Comparison of ENCODE assay signal across 8 cellular contexts in genomic region chr17:28902819-28903545, GRCh38. TPM values are rescaled to one million over a fixed set of nuclear protein-coding genes. Genes with fewer than 3 reads are reported as not detected.
A peak's percentile ranks its signal among the peaks of the same experiment; 100 is the strongest.
DNase-seq lines count a peak whose midpoint lies in the region; ATAC-seq, FAIRE-seq and TF ChIP-seq lines count a peak whose summit lies in the region.

TSS of gene DHRS13 (minus strand) at chr17:28903079. CDS start at chr17:28902944, 135 bp downstream.

- peak within 1 kb of the TSS; percentile 43 for H2AFZ ChIP-seq in HepG2 (ENCODE audit: low read length)

- no peaks in the 10 kb centered on the region for H3K9me3 ChIP-seq in HepG2 (ENCODE audit: low read length)

- in situ Hi-C loops in HepG2 (cut with HindIII; ENCODE audit: extremely low pct_ligation_motif_present, low pct_unique_long_range_greater_than_20kb): no loop called here

- peak within 1 kb of the TSS; percentile 22 for H3K27ac Mint-ChIP-seq in dendritic cell treated with granulocyte-macrophage colony-stimulating factor and Interleukin-4, amounts not matched to agents 40 ng/mL and 50 ng/mL, for 4 days

- TF ChIP-seq POLR2A in HepG2 (IDR thresholded peaks at IDR 0.05; ENCODE audit: insufficient read depth in 1 of 2, low read depth in 2 of 2, low read length in 2 of 2): peak; percentile 43 to 54; a peak in 3 of 4 replicates

- peaks cover 36% of the 10 kb centered on the region for H3K36me3 Mint-ChIP-seq in dendritic cell treated with granulocyte-macrophage colony-stimulating factor and Interleukin-4, amounts not matched to agents 40 ng/mL and 50 ng/mL, for 4 days (ENCODE audit: low read depth)

- intact Hi-C loops in dendritic cell treated with granulocyte-macrophage colony-stimulating factor and Interleukin-4, amounts not matched to agents 40 ng/mL and 50 ng/mL, for 4 days (cut with micrococcal nuclease): loop anchor here (2.0 kb wide), 1 partner anchor 48 kb away; the partner anchor contains the start of gene ERAL1
- intact Hi-C loops in HepG2 (cut with micrococcal nuclease; ENCODE audit: unreplicated experiment): loop anchor here (2.0 kb wide), 1 partner anchor 14 kb away; no protein-coding TSS in a partner anchor

- peak; percentile 95 for TF ChIP-seq CTCF in HepG2 (CRISPR knock-in tag; IDR thresholded peaks at IDR 0.05)

- peak; percentile 93 for TF ChIP-seq RAD21 in HepG2 (CRISPR knock-in tag; IDR thresholded peaks at IDR 0.05)

- no peaks in the 10 kb centered on the region for H4K20me1 ChIP-seq in HepG2 (ENCODE audit: insufficient read depth, low read length)

- CTCF ChIA-PET in HepG2 (lab: Yijun Ruan, JAX; ENCODE audit: low intra/inter-chr PET ratio, low total read pairs): interaction anchor here (0.6 to 3.6 kb wide), 10 partner anchors 9 to 176 kb away, joined by 3 to 36 read pairs (median 4); partner anchors contain the start of gene ERAL1

- H3K4me3 Mint-ChIP-seq in dendritic cell treated with granulocyte-macrophage colony-stimulating factor and Interleukin-4, amounts not matched to agents 40 ng/mL and 50 ng/mL, for 4 days: peak within 1 kb of the TSS; percentile 74

- peaks cover 61% of the 10 kb centered on the region for H3K4me1 Mint-ChIP-seq in dendritic cell treated with granulocyte-macrophage colony-stimulating factor and Interleukin-4, amounts not matched to agents 40 ng/mL and 50 ng/mL, for 4 days (ENCODE audit: low read depth)

- peak within 1 kb of the TSS; percentile 81 for H3K9ac ChIP-seq in HepG2 (ENCODE audit: insufficient read depth, low read depth, low read length)

- POLR2A ChIA-PET in HepG2 (lab: Yijun Ruan, JAX): interaction anchor here (0.9 to 2.3 kb wide), 6 partner anchors 24 to 184 kb away, joined by 3 to 7 read pairs (median 4); partner anchors contain the start of genes PHF12 and RPL23A

- no peaks in the 10 kb centered on the region; a peak in 1 of 5 replicates for H3K27me3 ChIP-seq in HepG2 (ENCODE audit: control insufficient read depth in 1 of 2, insufficient read depth in 2 of 2, low read length in 2 of 2)

- peak within 1 kb of the TSS; percentile 73 for H3K27ac ChIP-seq in HepG2 (ENCODE audit: extremely low read length, insufficient read depth, low read length)

- H3K9me3 Mint-ChIP-seq in dendritic cell treated with granulocyte-macrophage colony-stimulating factor and Interleukin-4, amounts not matched to agents 40 ng/mL and 50 ng/mL, for 4 days: no peaks in the 10 kb centered on the region

- no TSS peak for BruUV-seq in HepG2 (replicated peaks; lab: Mats Ljungman, UMichigan)

- ATAC-seq in GM19372 (IDR thresholded peaks at IDR 0.05; ENCODE audit: low read depth, unreplicated experiment): peak; percentile 77
- ATAC-seq in HG03521 (IDR thresholded peaks at IDR 0.05; ENCODE audit: unreplicated experiment): peak; percentile 86
- peak; percentile 91 for ATAC-seq in HepG2

- TF ChIP-seq EP300 in HepG2 (IDR thresholded peaks at IDR 0.05; ENCODE audit: low read depth in 2 of 2, low read length in 2 of 2): peak in 1 of 2 experiments; percentile 40; a peak in 1 of 4 replicates
- TF ChIP-seq EP300 in HepG2 (CRISPR knock-in tag; IDR thresholded peaks at IDR 0.05; ENCODE audit: borderline replicate concordance): no peak; the same call in 1 of the 2 replicates

- H3K27me3 Mint-ChIP-seq in dendritic cell treated with granulocyte-macrophage colony-stimulating factor and Interleukin-4, amounts not matched to agents 40 ng/mL and 50 ng/mL, for 4 days: peaks cover 2% of the 10 kb centered on the region

- H3K4me3 ChIP-seq in HepG2 (replicated peaks in 1 of 3; ENCODE audit: insufficient read depth in 1 of 3, low read depth in 2 of 3, low read length in 3 of 3): peak within 1 kb of the TSS; percentile 63 to 89 (median 85)

- peak within 1 kb of the TSS; percentile 95 for H3K4me2 ChIP-seq in HepG2 (ENCODE audit: low read depth, low read length)

- peaks cover 6 to 27% of the 10 kb centered on the region in 2 experiments; a peak in 3 of 5 replicates for H3K36me3 ChIP-seq in HepG2 (replicated peaks in 1 of 2; ENCODE audit: control insufficient read depth in 1 of 2, insufficient read depth in 2 of 2, low read length in 2 of 2)

- peak in 12 of 14 donors; percentile 59 to 87 (median 73) for DNase-seq in C1 segment of cervical spinal cord (lab: John Stamatoyannopoulos, UW)
- peak; percentile 98 for DNase-seq in NCI-H69 (lab: John Stamatoyannopoulos, UW)
- DNase-seq in activated CD4-positive, alpha-beta T cell treated with anti-CD3 and anti-CD28 coated beads, Interleukin-2, amount 50 U/mL, for 4 hours: peak; percentile 89 to 92
- DNase-seq in HepG2 (ENCODE audit: low spot score): peak; percentile 91
- peak; percentile 91 for DNase-seq in stimulated activated CD4-positive, alpha-beta T cell treated with anti-CD3 and anti-CD28 coated beads, Interleukin-4, amount 100 ng/mL, for 24 hours

- 6% methylated on average over 4 of the region's 55 CpGs for WGBS in HepG2 (ENCODE audit: low lambda C conversion rate)

- peaks cover 37% of the 10 kb centered on the region for H3K4me1 ChIP-seq in HepG2 (ENCODE audit: insufficient read depth, low read length)

- peaks cover 7% of the 10 kb centered on the region for H3K79me2 ChIP-seq in HepG2 (ENCODE audit: insufficient read depth, low read length)

- FAIRE-seq in HepG2 (lab: Jason Lieb, UNC): peak; percentile 77

TF ChIP-seq in HepG2, 621 proteins besides CTCF, POLR2A, EP300 and RAD21 (continues in another document):
- TF ChIP-seq ZNF75D (CRISPR knock-in tag; IDR thresholded peaks at IDR 0.05; ENCODE audit: borderline replicate concordance) (no peak), HOXA5 (CRISPR knock-in tag; IDR thresholded peaks at IDR 0.05) (no peak; the same call in 1 of the 2 replicates), ZUFSP (CRISPR knock-in tag; IDR thresholded peaks at IDR 0.05; ENCODE audit: borderline replicate concordance) (no peak), NR1H2 (CRISPR knock-in tag; IDR thresholded peaks at IDR 0.05; ENCODE audit: borderline replicate concordance, low read depth) (peak; percentile 39; the same call in 1 of the 2 replicates), KLF9 (CRISPR knock-in tag; IDR thresholded peaks at IDR 0.05; ENCODE audit: low read depth) (peak; percentile 50; the same call in 1 of the 2 replicates), ZBTB33 (CRISPR knock-in tag; IDR thresholded peaks at IDR 0.05) (peak; percentile 87), YEATS2 (CRISPR knock-in tag; IDR thresholded peaks at IDR 0.05; ENCODE audit: borderline replicate concordance) (peak; percentile 30; the same call in 1 of the 2 replicates)

RNA-seq across cellular contexts. Expression of gene DHRS13, which starts in this region (rescaled TPM):
- total RNA-seq in HepG2 (2016; rRNA removed; fragmentation: Illumina TruSeq; extraction: Trizol): 7.6 and 12.6 TPM in 2 replicates
- 3.8 and 4.4 TPM in 2 replicates for total RNA-seq in HepG2 (2016; cell fraction: cytosol; rRNA removed; fragmentation: Illumina TruSeq; extraction: Trizol; ENCODE audit: low read depth)
- 6.5 and 14.0 TPM in 2 replicates for total RNA-seq in HepG2 (2016; cell fraction: insoluble cytoplasmic fraction; rRNA removed; fragmentation: Illumina TruSeq; extraction: Trizol)
- 8.0 and 9.3 TPM in 2 replicates for total RNA-seq in HepG2 (2016; cell fraction: membrane; rRNA removed; fragmentation: Illumina TruSeq; extraction: Trizol)
- 9.7 and 11.6 TPM in 2 replicates for total RNA-seq in HepG2 (2016; cell fraction: nucleus; rRNA removed; fragmentation: Illumina TruSeq; extraction: Trizol)
- 11.8 and 14.9 TPM in 2 replicates for polyA plus RNA-seq in HepG2 (2011; rRNA removed)
- 17.3 and 17.4 TPM in 2 replicates for polyA plus RNA-seq in HepG2 (2011; cell fraction: cytosol; rRNA removed)
- polyA plus RNA-seq in HepG2 (2011; cell fraction: nucleus; rRNA removed): 8.7 and 11.2 TPM in 2 replicates
- polyA plus RNA-seq in HepG2 (2012): 3.6 and 6.3 TPM in 2 replicates
- polyA plus RNA-seq in HepG2 (2016; cell fraction: cytosol; fragmentation: Illumina TruSeq; extraction: Trizol; ENCODE audit: low read depth): 4.0 and 5.3 TPM in 2 replicates
- 8.0 and 9.0 TPM in 2 replicates for polyA plus RNA-seq in HepG2 (2016; cell fraction: insoluble cytoplasmic fraction; fragmentation: Illumina TruSeq; extraction: Trizol; ENCODE audit: low read depth)
- polyA plus RNA-seq in HepG2 (2016; cell fraction: membrane; fragmentation: Illumina TruSeq; extraction: Trizol; ENCODE audit: low read depth): 7.0 and 7.5 TPM in 2 replicates
- 20.2 and 21.1 TPM in 2 replicates for polyA plus RNA-seq in HepG2 (2016; cell fraction: nucleus; fragmentation: Illumina TruSeq; extraction: Trizol; ENCODE audit: insufficient read depth, low read depth)
- 15.0 and 24.2 TPM in 2 replicates for polyA minus RNA-seq in HepG2 (2011; rRNA and poly(A)+ RNA removed; ENCODE audit: low replicate concordance)
- polyA minus RNA-seq in HepG2 (2011; cell fraction: cytosol; rRNA and poly(A)+ RNA removed): 5.9 and 8.7 TPM in 2 replicates
- polyA minus RNA-seq in HepG2 (2011; cell fraction: nucleus; rRNA and poly(A)+ RNA removed): 5.2 and 7.8 TPM in 2 replicates

Comparison
In these comparisons a context has a peak if more than half of its experiments do, and no peak if none do; other contexts are left out.
1. Peak in every context shown above with its lines: DNase-seq, ATAC-seq, H3K4me3 ChIP-seq and H3K27ac ChIP-seq.